ENCODE assay signal across 1 cellular context in the genomic region with DNA sequence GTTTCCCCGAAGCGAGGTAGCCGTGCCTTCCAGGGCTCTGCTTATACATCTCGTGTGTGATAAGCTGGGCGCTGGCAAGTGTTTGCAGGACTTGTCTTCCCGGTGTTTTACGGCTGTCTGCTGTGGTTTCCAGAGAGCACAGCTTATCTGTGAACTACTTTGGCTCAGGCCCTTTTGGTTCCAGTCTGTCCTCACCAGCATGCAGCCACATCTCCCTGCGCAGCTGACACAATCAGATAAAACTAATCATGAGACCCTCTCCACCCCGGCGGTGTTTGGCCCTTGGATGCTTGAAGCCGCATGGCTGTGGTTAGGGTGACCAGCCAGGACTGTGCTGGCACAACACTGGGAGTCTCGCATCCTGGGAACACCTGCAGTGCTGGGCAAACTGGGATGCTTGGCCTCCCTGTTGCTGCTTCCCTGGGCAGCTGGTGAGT.
TF ChIP-seq lines count a peak whose summit lies in the region.

No MANE protein-coding gene starts in this region.

TF ChIP-seq in K562, 482 proteins besides CTCF, POLR2A, EP300 and RAD21 (continues in another document):
- TF ChIP-seq, protein P1, sequence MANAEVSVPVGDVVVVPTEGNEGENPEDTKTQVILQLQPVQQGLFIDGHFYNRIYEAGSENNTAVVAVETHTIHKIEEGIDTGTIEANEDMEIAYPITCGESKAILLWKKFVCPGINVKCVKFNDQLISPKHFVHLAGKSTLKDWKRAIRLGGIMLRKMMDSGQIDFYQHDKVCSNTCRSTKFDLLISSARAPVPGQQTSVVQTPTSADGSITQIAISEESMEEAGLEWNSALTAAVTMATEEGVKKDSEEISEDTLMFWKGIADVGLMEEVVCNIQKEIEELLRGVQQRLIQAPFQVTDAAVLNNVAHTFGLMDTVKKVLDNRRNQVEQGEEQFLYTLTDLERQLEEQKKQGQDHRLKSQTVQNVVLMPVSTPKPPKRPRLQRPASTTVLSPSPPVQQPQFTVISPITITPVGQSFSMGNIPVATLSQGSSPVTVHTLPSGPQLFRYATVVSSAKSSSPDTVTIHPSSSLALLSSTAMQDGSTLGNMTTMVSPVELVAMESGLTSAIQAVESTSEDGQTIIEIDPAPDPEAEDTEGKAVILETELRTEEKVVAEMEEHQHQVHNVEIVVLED (CRISPR knock-in tag; IDR thresholded peaks at IDR 0.05), result no peak
- TF ChIP-seq TCF3 (CRISPR knock-in tag; IDR thresholded peaks at IDR 0.05) (peak; percentile 6; the same call in 1 of the 2 replicates), ZNF253 (CRISPR knock-in tag; conservative IDR thresholded peaks at IDR 0.05) (no peak), KDM1A (IDR thresholded peaks at IDR 0.05) (no peak), SIN3A (IDR thresholded peaks at IDR 0.05; ENCODE audit: borderline replicate concordance in 2 of 2, control insufficient read depth in 1 of 2, low read depth in 2 of 2, low read length in 2 of 2) (no peak), TAF15 (IDR thresholded peaks at IDR 0.05; ENCODE audit: low read depth, low read length) (no peak), TEAD4 (IDR thresholded peaks at IDR 0.05; ENCODE audit: low read length) (0 out of 2 replicates have a peak, but pooled peaks have one; percentile 18), TEAD4 (CRISPR knock-in tag; IDR thresholded peaks at IDR 0.05; ENCODE audit: borderline replicate concordance) (no peak), PPARD (CRISPR knock-in tag; IDR thresholded peaks at IDR 0.05) (no peak), SMARCA4 (IDR thresholded peaks at IDR 0.05) (no peak), NRF1 (conservative IDR thresholded peaks at IDR 0.05 in 1 of 2, IDR thresholded peaks at IDR 0.05 in 1 of 2) (peak; percentile 34 to 55; a peak in 2 of 4 replicates), HDAC6 (IDR thresholded peaks at IDR 0.05; ENCODE audit: low read depth, low read length) (no peak), ZNF79 (CRISPR knock-in tag; IDR thresholded peaks at IDR 0.05; ENCODE audit: low read depth) (no peak), MAFK (IDR thresholded peaks at IDR 0.05; ENCODE audit: low read length) (no peak), CBFA2T3 (IDR thresholded peaks at IDR 0.05) (peak; percentile 32), FOXA1 (IDR thresholded peaks at IDR 0.05; ENCODE audit: borderline replicate concordance) (no peak), HEY1 (CRISPR knock-in tag; IDR thresholded peaks at IDR 0.05; ENCODE audit: borderline replicate concordance) (no peak), ARNT (IDR thresholded peaks at IDR 0.05) (no peak), DDX20 (tag; IDR thresholded peaks at IDR 0.05; ENCODE audit: low read depth) (no peak), LARP7 (IDR thresholded peaks at IDR 0.05) (no peak), POLR2H (tag; IDR thresholded peaks at IDR 0.05; ENCODE audit: low read depth) (no peak), KLF10 (CRISPR knock-in tag; IDR thresholded peaks at IDR 0.05) (no peak)
- TF ChIP-seq, protein P2, sequence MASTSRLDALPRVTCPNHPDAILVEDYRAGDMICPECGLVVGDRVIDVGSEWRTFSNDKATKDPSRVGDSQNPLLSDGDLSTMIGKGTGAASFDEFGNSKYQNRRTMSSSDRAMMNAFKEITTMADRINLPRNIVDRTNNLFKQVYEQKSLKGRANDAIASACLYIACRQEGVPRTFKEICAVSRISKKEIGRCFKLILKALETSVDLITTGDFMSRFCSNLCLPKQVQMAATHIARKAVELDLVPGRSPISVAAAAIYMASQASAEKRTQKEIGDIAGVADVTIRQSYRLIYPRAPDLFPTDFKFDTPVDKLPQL (IDR thresholded peaks at IDR 0.05; ENCODE audit: extremely low read depth, insufficient read length), result no peak
- TF ChIP-seq, protein P3, sequence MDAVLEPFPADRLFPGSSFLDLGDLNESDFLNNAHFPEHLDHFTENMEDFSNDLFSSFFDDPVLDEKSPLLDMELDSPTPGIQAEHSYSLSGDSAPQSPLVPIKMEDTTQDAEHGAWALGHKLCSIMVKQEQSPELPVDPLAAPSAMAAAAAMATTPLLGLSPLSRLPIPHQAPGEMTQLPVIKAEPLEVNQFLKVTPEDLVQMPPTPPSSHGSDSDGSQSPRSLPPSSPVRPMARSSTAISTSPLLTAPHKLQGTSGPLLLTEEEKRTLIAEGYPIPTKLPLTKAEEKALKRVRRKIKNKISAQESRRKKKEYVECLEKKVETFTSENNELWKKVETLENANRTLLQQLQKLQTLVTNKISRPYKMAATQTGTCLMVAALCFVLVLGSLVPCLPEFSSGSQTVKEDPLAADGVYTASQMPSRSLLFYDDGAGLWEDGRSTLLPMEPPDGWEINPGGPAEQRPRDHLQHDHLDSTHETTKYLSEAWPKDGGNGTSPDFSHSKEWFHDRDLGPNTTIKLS (IDR thresholded peaks at IDR 0.05; ENCODE audit: borderline replicate concordance, low read depth), result no peak
- TF ChIP-seq, protein P4, sequence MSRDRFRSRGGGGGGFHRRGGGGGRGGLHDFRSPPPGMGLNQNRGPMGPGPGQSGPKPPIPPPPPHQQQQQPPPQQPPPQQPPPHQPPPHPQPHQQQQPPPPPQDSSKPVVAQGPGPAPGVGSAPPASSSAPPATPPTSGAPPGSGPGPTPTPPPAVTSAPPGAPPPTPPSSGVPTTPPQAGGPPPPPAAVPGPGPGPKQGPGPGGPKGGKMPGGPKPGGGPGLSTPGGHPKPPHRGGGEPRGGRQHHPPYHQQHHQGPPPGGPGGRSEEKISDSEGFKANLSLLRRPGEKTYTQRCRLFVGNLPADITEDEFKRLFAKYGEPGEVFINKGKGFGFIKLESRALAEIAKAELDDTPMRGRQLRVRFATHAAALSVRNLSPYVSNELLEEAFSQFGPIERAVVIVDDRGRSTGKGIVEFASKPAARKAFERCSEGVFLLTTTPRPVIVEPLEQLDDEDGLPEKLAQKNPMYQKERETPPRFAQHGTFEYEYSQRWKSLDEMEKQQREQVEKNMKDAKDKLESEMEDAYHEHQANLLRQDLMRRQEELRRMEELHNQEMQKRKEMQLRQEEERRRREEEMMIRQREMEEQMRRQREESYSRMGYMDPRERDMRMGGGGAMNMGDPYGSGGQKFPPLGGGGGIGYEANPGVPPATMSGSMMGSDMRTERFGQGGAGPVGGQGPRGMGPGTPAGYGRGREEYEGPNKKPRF (IDR thresholded peaks at IDR 0.05; ENCODE audit: low read depth, low read length), result no peak
- TF ChIP-seq, protein P5, sequence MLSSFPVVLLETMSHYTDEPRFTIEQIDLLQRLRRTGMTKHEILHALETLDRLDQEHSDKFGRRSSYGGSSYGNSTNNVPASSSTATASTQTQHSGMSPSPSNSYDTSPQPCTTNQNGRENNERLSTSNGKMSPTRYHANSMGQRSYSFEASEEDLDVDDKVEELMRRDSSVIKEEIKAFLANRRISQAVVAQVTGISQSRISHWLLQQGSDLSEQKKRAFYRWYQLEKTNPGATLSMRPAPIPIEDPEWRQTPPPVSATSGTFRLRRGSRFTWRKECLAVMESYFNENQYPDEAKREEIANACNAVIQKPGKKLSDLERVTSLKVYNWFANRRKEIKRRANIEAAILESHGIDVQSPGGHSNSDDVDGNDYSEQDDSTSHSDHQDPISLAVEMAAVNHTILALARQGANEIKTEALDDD (IDR thresholded peaks at IDR 0.05), result no peak
- TF ChIP-seq, protein P6, sequence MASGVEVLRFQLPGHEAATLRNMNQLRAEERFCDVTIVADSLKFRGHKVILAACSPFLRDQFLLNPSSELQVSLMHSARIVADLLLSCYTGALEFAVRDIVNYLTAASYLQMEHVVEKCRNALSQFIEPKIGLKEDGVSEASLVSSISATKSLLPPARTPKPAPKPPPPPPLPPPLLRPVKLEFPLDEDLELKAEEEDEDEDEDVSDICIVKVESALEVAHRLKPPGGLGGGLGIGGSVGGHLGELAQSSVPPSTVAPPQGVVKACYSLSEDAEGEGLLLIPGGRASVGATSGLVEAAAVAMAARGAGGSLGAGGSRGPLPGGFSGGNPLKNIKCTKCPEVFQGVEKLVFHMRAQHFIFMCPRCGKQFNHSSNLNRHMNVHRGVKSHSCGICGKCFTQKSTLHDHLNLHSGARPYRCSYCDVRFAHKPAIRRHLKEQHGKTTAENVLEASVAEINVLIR (CRISPR knock-in tag; IDR thresholded peaks at IDR 0.05), result no peak
- TF ChIP-seq, protein P7, sequence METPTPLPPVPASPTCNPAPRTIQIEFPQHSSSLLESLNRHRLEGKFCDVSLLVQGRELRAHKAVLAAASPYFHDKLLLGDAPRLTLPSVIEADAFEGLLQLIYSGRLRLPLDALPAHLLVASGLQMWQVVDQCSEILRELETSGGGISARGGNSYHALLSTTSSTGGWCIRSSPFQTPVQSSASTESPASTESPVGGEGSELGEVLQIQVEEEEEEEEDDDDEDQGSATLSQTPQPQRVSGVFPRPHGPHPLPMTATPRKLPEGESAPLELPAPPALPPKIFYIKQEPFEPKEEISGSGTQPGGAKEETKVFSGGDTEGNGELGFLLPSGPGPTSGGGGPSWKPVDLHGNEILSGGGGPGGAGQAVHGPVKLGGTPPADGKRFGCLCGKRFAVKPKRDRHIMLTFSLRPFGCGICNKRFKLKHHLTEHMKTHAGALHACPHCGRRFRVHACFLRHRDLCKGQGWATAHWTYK (CRISPR knock-in tag; IDR thresholded peaks at IDR 0.05), result no peak
- TF ChIP-seq, protein P8, sequence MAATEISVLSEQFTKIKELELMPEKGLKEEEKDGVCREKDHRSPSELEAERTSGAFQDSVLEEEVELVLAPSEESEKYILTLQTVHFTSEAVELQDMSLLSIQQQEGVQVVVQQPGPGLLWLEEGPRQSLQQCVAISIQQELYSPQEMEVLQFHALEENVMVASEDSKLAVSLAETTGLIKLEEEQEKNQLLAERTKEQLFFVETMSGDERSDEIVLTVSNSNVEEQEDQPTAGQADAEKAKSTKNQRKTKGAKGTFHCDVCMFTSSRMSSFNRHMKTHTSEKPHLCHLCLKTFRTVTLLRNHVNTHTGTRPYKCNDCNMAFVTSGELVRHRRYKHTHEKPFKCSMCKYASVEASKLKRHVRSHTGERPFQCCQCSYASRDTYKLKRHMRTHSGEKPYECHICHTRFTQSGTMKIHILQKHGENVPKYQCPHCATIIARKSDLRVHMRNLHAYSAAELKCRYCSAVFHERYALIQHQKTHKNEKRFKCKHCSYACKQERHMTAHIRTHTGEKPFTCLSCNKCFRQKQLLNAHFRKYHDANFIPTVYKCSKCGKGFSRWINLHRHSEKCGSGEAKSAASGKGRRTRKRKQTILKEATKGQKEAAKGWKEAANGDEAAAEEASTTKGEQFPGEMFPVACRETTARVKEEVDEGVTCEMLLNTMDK (IDR thresholded peaks at IDR 0.05; ENCODE audit: borderline replicate concordance, insufficient read depth, low read depth, low read length, poor library complexity, severe bottlenecking), result no peak
- TF ChIP-seq, protein P9, sequence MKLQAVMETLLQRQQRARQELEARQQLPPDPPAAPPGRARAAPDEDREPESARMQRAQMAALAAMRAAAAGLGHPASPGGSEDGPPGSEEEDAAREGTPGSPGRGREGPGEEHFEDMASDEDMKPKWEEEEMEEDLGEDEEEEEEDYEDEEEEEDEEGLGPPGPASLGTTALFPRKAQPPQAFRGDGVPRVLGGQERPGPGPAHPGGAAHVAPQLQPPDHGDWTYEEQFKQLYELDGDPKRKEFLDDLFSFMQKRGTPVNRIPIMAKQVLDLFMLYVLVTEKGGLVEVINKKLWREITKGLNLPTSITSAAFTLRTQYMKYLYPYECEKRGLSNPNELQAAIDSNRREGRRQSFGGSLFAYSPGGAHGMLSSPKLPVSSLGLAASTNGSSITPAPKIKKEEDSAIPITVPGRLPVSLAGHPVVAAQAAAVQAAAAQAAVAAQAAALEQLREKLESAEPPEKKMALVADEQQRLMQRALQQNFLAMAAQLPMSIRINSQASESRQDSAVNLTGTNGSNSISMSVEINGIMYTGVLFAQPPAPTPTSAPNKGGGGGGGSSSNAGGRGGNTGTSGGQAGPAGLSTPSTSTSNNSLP (IDR thresholded peaks at IDR 0.05; ENCODE audit: borderline replicate concordance, low read depth, low read length), result no peak
- TF ChIP-seq, protein P10, sequence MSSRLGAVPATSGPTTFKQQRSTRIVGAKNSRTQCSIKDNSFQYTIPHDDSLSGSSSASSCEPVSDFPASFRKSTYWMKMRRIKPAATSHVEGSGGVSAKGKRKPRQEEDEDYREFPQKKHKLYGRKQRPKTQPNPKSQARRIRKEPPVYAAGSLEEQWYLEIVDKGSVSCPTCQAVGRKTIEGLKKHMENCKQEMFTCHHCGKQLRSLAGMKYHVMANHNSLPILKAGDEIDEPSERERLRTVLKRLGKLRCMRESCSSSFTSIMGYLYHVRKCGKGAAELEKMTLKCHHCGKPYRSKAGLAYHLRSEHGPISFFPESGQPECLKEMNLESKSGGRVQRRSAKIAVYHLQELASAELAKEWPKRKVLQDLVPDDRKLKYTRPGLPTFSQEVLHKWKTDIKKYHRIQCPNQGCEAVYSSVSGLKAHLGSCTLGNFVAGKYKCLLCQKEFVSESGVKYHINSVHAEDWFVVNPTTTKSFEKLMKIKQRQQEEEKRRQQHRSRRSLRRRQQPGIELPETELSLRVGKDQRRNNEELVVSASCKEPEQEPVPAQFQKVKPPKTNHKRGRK (tag; IDR thresholded peaks at IDR 0.05), result no peak
- TF ChIP-seq, protein P11, sequence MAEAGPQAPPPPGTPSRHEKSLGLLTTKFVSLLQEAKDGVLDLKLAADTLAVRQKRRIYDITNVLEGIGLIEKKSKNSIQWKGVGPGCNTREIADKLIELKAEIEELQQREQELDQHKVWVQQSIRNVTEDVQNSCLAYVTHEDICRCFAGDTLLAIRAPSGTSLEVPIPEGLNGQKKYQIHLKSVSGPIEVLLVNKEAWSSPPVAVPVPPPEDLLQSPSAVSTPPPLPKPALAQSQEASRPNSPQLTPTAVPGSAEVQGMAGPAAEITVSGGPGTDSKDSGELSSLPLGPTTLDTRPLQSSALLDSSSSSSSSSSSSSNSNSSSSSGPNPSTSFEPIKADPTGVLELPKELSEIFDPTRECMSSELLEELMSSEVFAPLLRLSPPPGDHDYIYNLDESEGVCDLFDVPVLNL (CRISPR knock-in tag; IDR thresholded peaks at IDR 0.05; ENCODE audit: low read depth), result no peak
- TF ChIP-seq, protein P12, sequence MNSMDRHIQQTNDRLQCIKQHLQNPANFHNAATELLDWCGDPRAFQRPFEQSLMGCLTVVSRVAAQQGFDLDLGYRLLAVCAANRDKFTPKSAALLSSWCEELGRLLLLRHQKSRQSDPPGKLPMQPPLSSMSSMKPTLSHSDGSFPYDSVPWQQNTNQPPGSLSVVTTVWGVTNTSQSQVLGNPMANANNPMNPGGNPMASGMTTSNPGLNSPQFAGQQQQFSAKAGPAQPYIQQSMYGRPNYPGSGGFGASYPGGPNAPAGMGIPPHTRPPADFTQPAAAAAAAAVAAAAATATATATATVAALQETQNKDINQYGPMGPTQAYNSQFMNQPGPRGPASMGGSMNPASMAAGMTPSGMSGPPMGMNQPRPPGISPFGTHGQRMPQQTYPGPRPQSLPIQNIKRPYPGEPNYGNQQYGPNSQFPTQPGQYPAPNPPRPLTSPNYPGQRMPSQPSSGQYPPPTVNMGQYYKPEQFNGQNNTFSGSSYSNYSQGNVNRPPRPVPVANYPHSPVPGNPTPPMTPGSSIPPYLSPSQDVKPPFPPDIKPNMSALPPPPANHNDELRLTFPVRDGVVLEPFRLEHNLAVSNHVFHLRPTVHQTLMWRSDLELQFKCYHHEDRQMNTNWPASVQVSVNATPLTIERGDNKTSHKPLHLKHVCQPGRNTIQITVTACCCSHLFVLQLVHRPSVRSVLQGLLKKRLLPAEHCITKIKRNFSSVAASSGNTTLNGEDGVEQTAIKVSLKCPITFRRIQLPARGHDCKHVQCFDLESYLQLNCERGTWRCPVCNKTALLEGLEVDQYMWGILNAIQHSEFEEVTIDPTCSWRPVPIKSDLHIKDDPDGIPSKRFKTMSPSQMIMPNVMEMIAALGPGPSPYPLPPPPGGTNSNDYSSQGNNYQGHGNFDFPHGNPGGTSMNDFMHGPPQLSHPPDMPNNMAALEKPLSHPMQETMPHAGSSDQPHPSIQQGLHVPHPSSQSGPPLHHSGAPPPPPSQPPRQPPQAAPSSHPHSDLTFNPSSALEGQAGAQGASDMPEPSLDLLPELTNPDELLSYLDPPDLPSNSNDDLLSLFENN (IDR thresholded peaks at IDR 0.05; ENCODE audit: low read depth in 2 of 2, low read length in 2 of 2), result no peak
- TF ChIP-seq, protein P13, sequence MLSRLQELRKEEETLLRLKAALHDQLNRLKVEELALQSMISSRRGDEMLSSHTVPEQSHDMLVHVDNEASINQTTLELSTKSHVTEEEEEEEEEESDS (CRISPR knock-in tag; IDR thresholded peaks at IDR 0.05), result no peak
